In genomic region chrX:56563231-56564116, GRCh38 we compare ENCODE assay signal across 8 cellular contexts. TPM values are rescaled to one million over a fixed set of nuclear protein-coding genes. Genes with fewer than 3 reads are reported as not detected.
DNase-seq lines count a peak whose midpoint lies in the region; ATAC-seq and TF ChIP-seq lines count a peak whose summit lies in the region.

TSS of gene UBQLN2 (plus strand) at chrX:56563627. CDS start at chrX:56563874, 247 bp downstream.

- WGBS in endodermal cell (ENCODE audit: insufficient coverage in 1 of 2, insufficient read length in 1 of 2), 2 experiments, result 0 to 1% methylated on average over 5 to 69 of the region's 70 CpGs

- peak; percentile 69 to 89 (median 78) for DNase-seq in CD4-positive, CD25-positive, alpha-beta regulatory T cell
- peak; percentile 41 for DNase-seq in HS-27A (ENCODE audit: low read depth)
- peak; percentile 48 for DNase-seq in NT2/D1 (ENCODE audit: low read depth, low spot score)
- DNase-seq in activated CD8-positive, alpha-beta memory T cell treated with anti-CD3 and anti-CD28 coated beads, Interleukin-2, amount 10 ng/mL, durations not matched to agents 7 days and 5 days, result peak; percentile 87
- DNase-seq in endodermal cell, result peak; percentile 87
- DNase-seq in mesothelial cell of epicardium (ENCODE audit: low spot score in 2 of 2, unreplicated experiment in 2 of 2), result peak; percentile 64 to 77
- DNase-seq in stimulated activated CD8-positive, alpha-beta memory T cell treated with anti-CD3 and anti-CD28 coated beads, Interleukin-15, amount 100 ng/mL, for 48 hours (ENCODE audit: low read depth in 2 of 2), result peak; percentile 62 to 66

- no peaks in the 10 kb centered on the region for H3K9me3 Mint-ChIP-seq in CD4-positive, CD25-positive, alpha-beta regulatory T cell
- no peaks in the 10 kb centered on the region for H3K9me3 Mint-ChIP-seq in activated CD8-positive, alpha-beta memory T cell treated with anti-CD3 and anti-CD28 coated beads, Interleukin-2, amount 10 ng/mL, durations not matched to agents 7 days and 5 days (ENCODE audit: low read depth)
- H3K9me3 Mint-ChIP-seq in endodermal cell (peaks cover 27% of the 10 kb centered on the region), mesothelial cell of epicardium (peaks cover 5% of the 10 kb centered on the region)

- peaks cover 5% of the 10 kb centered on the region for H3K4me1 ChIP-seq in CD4-positive, CD25-positive, alpha-beta regulatory T cell (ENCODE audit: control insufficient read depth, insufficient read depth, low read length, poor library complexity, severe bottlenecking)
- H3K4me1 ChIP-seq in NT2/D1 (ENCODE audit: insufficient read depth, insufficient read length), result peaks cover 7% of the 10 kb centered on the region
- H3K4me1 ChIP-seq in endodermal cell (ENCODE audit: control insufficient read depth, insufficient read depth, low read length), result no peaks in the 10 kb centered on the region

- TF ChIP-seq CTCF in endodermal cell (conservative IDR thresholded peaks at IDR 0.05), result no peak
- TF ChIP-seq CTCF in mesothelial cell of epicardium (IDR thresholded peaks at IDR 0.05; ENCODE audit: unreplicated experiment), result no peak

- H3K27ac Mint-ChIP-seq in CD4-positive, CD25-positive, alpha-beta regulatory T cell, result peak within 1 kb of the TSS; percentile 94 to 99 (median 98)
- H3K27ac Mint-ChIP-seq in activated CD8-positive, alpha-beta memory T cell treated with anti-CD3 and anti-CD28 coated beads, Interleukin-2, amount 10 ng/mL, durations not matched to agents 7 days and 5 days, result peak within 1 kb of the TSS; percentile 99
- H3K27ac Mint-ChIP-seq in endodermal cell, result peak within 1 kb of the TSS; percentile 90
- H3K27ac Mint-ChIP-seq in mesothelial cell of epicardium, result peak within 1 kb of the TSS; percentile 98

- no peaks in the 10 kb centered on the region for H3K27me3 ChIP-seq in CD4-positive, CD25-positive, alpha-beta regulatory T cell (ENCODE audit: control insufficient read depth, insufficient read depth, low read length)
- H3K27me3 ChIP-seq in NT2/D1 (ENCODE audit: insufficient read depth, insufficient read length) (no peaks in the 10 kb centered on the region), endodermal cell (ENCODE audit: control insufficient read depth, insufficient read depth, low read length, poor library complexity, severe bottlenecking) (no peaks in the 10 kb centered on the region)

- peaks cover under 1% of the 10 kb centered on the region for H3K36me3 Mint-ChIP-seq in CD4-positive, CD25-positive, alpha-beta regulatory T cell
- peaks cover 20% of the 10 kb centered on the region for H3K36me3 Mint-ChIP-seq in activated CD8-positive, alpha-beta memory T cell treated with anti-CD3 and anti-CD28 coated beads, Interleukin-2, amount 10 ng/mL, durations not matched to agents 7 days and 5 days
- H3K36me3 Mint-ChIP-seq in endodermal cell (ENCODE audit: low read depth) (no peaks in the 10 kb centered on the region), mesothelial cell of epicardium (no peaks in the 10 kb centered on the region)

- H3K4me3 Mint-ChIP-seq in CD4-positive, CD25-positive, alpha-beta regulatory T cell, result peak within 1 kb of the TSS; percentile 92 to 99 (median 92)
- H3K4me3 Mint-ChIP-seq in activated CD8-positive, alpha-beta memory T cell treated with anti-CD3 and anti-CD28 coated beads, Interleukin-2, amount 10 ng/mL, durations not matched to agents 7 days and 5 days, result peak within 1 kb of the TSS; percentile 89
- peak within 1 kb of the TSS; percentile 57 for H3K4me3 Mint-ChIP-seq in endodermal cell
- peak within 1 kb of the TSS; percentile 74 for H3K4me3 Mint-ChIP-seq in mesothelial cell of epicardium

- CTCF ChIA-PET in activated CD8-positive, alpha-beta memory T cell treated with anti-CD3 and anti-CD28 coated beads, Interleukin-2, amount 10 ng/mL, durations not matched to agents 7 days and 5 days (lab: Charles Lee), result no interaction called here

- peak within 1 kb of the TSS; percentile 96 for H3K4me3 ChIP-seq in CD4-positive, CD25-positive, alpha-beta regulatory T cell (ENCODE audit: low read depth, low read length)
- peak within 1 kb of the TSS; percentile 88 for H3K4me3 ChIP-seq in NT2/D1 (ENCODE audit: insufficient read length, low read depth)
- H3K4me3 ChIP-seq in endodermal cell (ENCODE audit: low read length), result peak within 1 kb of the TSS; percentile 96

- H3K27ac ChIP-seq in CD4-positive, CD25-positive, alpha-beta regulatory T cell (ENCODE audit: insufficient read depth, low read length, poor library complexity, severe bottlenecking), result peak within 1 kb of the TSS; percentile 91
- H3K27ac ChIP-seq in endodermal cell (ENCODE audit: low read depth, low read length), result peak within 1 kb of the TSS; percentile 91

- peaks cover 4 to 18% (median 9%) of the 10 kb centered on the region in 4 donors for H3K4me1 Mint-ChIP-seq in CD4-positive, CD25-positive, alpha-beta regulatory T cell
- H3K4me1 Mint-ChIP-seq in activated CD8-positive, alpha-beta memory T cell treated with anti-CD3 and anti-CD28 coated beads, Interleukin-2, amount 10 ng/mL, durations not matched to agents 7 days and 5 days, result peaks cover 13% of the 10 kb centered on the region
- H3K4me1 Mint-ChIP-seq in endodermal cell (peaks cover 4% of the 10 kb centered on the region), mesothelial cell of epicardium (peaks cover 20% of the 10 kb centered on the region)

- peaks cover 12% of the 10 kb centered on the region for H3K27me3 Mint-ChIP-seq in CD4-positive, CD25-positive, alpha-beta regulatory T cell
- no peaks in the 10 kb centered on the region for H3K27me3 Mint-ChIP-seq in activated CD8-positive, alpha-beta memory T cell treated with anti-CD3 and anti-CD28 coated beads, Interleukin-2, amount 10 ng/mL, durations not matched to agents 7 days and 5 days
- no peaks in the 10 kb centered on the region for H3K27me3 Mint-ChIP-seq in endodermal cell (ENCODE audit: insufficient read depth)
- no peaks in the 10 kb centered on the region for H3K27me3 Mint-ChIP-seq in mesothelial cell of epicardium (ENCODE audit: low read depth)

- peak; percentile 81 to 82 for ATAC-seq in CD4-positive, CD25-positive, alpha-beta regulatory T cell (ENCODE audit: low read depth in 2 of 2)
- ATAC-seq in GM19455 (IDR thresholded peaks at IDR 0.05; ENCODE audit: unreplicated experiment), result peak; percentile 74
- peak; percentile 86 for ATAC-seq in activated CD8-positive, alpha-beta memory T cell treated with anti-CD3 and anti-CD28 coated beads, Interleukin-2, amount 10 ng/mL, durations not matched to agents 7 days and 5 days

- H3K9me3 ChIP-seq in CD4-positive, CD25-positive, alpha-beta regulatory T cell (ENCODE audit: control insufficient read depth in 2 of 2, low read length in 2 of 2), result no peaks in the 10 kb centered on the region
- H3K9me3 ChIP-seq in NT2/D1 (ENCODE audit: insufficient read depth, low read length) (no peaks in the 10 kb centered on the region), endodermal cell (ENCODE audit: control insufficient read depth, low read length) (no peaks in the 10 kb centered on the region)

- no peaks in the 10 kb centered on the region for H3K36me3 ChIP-seq in CD4-positive, CD25-positive, alpha-beta regulatory T cell (ENCODE audit: control insufficient read depth, insufficient read depth, low read length)
- H3K36me3 ChIP-seq in NT2/D1 (ENCODE audit: insufficient read depth, insufficient read length, low read length) (peaks cover 24% of the 10 kb centered on the region), endodermal cell (ENCODE audit: control insufficient read depth, insufficient read depth, low read length) (peaks cover 3% of the 10 kb centered on the region)

- H3K9ac ChIP-seq in NT2/D1 (ENCODE audit: insufficient read length, low read depth) (peak within 1 kb of the TSS; percentile 95), endodermal cell (ENCODE audit: extremely low read depth, low read length, poor library complexity, severe bottlenecking) (peak within 1 kb of the TSS; percentile 85)

RNA-seq across cellular contexts. Expression of gene UBQLN2, which starts in this region (rescaled TPM):
- 49.6 TPM for total RNA-seq in CD4-positive, CD25-positive, alpha-beta regulatory T cell
- 10 to 100 TPM; 49.8 to 68.6 (median 56.1) TPM for polyA plus RNA-seq in CD4-positive, CD25-positive, alpha-beta regulatory T cell
- total RNA-seq in activated CD8-positive, alpha-beta memory T cell treated with anti-CD3 and anti-CD28 coated beads, Interleukin-2, amount 10 ng/mL, durations not matched to agents 7 days and 5 days, result 10 to 100 TPM; 28.5 to 31.3 TPM
- total RNA-seq in endodermal cell, result 10 to 100 TPM; 28.9 to 31.3 TPM
- 41.4 TPM for polyA plus RNA-seq in endodermal cell (2013, experiment 1 of 2)
- 37.6 TPM for polyA plus RNA-seq in endodermal cell (2013, experiment 2 of 2)
- total RNA-seq in mesothelial cell of epicardium, result 36.7 to 39.7 TPM (median 38.0 TPM) in 3 replicates

Comparison
In these comparisons a context has a peak if more than half of its experiments do, and no peak if none do; other contexts are left out.
1. Peak in every context shown above with its lines: DNase-seq, ATAC-seq, H3K4me3 ChIP-seq and H3K27ac ChIP-seq.